Comparison of ENCODE assay signal across 18 cellular contexts in the genomic region with DNA sequence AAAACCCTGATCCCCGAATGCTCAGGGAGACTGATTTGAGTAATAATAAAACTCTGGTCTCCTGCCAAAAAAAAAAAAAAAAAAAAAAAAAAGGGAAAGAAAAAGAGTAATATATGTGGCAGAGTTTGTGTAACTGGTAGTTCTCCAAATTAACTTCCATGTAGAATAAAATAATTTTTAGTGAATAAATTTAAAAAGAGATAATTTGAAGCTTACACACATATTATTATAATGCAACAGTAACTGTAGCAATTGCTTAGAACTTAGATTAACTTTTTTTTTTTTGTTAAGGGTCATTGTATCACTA. TPM values are rescaled to one million over a fixed set of nuclear protein-coding genes. Genes with fewer than 3 reads are reported as not detected.
DNase-seq lines count a peak whose midpoint lies in the region; ATAC-seq, FAIRE-seq and TF ChIP-seq lines count a peak whose summit lies in the region.
"Had no signal": no experiment of that assay in that cellular context is flagged by ENCODE, and none has a peak within 500 bp of the region (broad histone marks: within the 10 kb centered on the region; RNA-seq: fewer than 3 reads in every experiment).

No MANE protein-coding gene starts in this region.

- no peaks in the 10 kb centered on the region for H3K27me3 ChIP-seq in A673 (replicated peaks; ENCODE audit: insufficient read depth, low read depth, low read length, poor library complexity)
- no peaks in the 10 kb centered on the region for H3K27me3 ChIP-seq in CD4-positive, alpha-beta memory T cell (ENCODE audit: insufficient read depth, low read length)

- H3K4me3 Mint-ChIP-seq in CD4-positive, alpha-beta memory T cell = peak overlapping the region in 2 of 8 donors; percentile 35 to 69
- H3K4me3 Mint-ChIP-seq in activated naive CD8-positive, alpha-beta T cell treated with anti-CD3 and anti-CD28 coated beads, Interleukin-2, amount 50 U/mL, for 24 hours = peak overlapping the region; percentile 7
- H3K4me3 Mint-ChIP-seq in natural killer cell = no peak overlapping the region
- H3K4me3 Mint-ChIP-seq: B cell had no signal

- H3K27ac ChIP-seq in A673 (ENCODE audit: low read depth, low read length, poor library complexity, severe bottlenecking) = no peak overlapping the region
- H3K27ac ChIP-seq in CD4-positive, alpha-beta memory T cell (ENCODE audit: low read depth, low read length) = no peak overlapping the region
- H3K27ac ChIP-seq: PC-9 had no signal

- DNase-seq in A673 (ENCODE audit: low spot score) (no peak), natural killer cell (no peak), frontal cortex (ENCODE audit: low spot score in 2 of 2) (no peak), DMS114 treated with DMSO at 0.1 percent for 48 hours (lab: John Stamatoyannopoulos, UW; ENCODE audit: unreplicated experiment) (no peak)
- DNase-seq in CD4-positive, alpha-beta memory T cell = no peak
- DNase-seq in activated naive CD8-positive, alpha-beta T cell treated with anti-CD3 and anti-CD28 coated beads, Interleukin-2, amount 50 U/mL, for 24 hours = no peak
- DNase-seq: anterior cingulate cortex, DMS153, kidney, NCI-H2081 treated with DMSO at 0.1 percent for 48 hours, NCI-H69, posterior cingulate gyrus had no signal

- no peaks in the 10 kb centered on the region for H3K9me3 ChIP-seq in A673 (ENCODE audit: low read depth, low read length, poor library complexity, severe bottlenecking)
- no peaks in the 10 kb centered on the region for H3K9me3 ChIP-seq in CD4-positive, alpha-beta memory T cell (ENCODE audit: control insufficient read depth in 1 of 2, low read length in 2 of 2)

- BruUV-seq in A673 (replicated peaks; lab: Mats Ljungman, UMichigan) = TSS peak; percentile 31

- no peaks in the 10 kb centered on the region for H3K36me3 ChIP-seq in A673 (ENCODE audit: insufficient read depth, low read length, poor library complexity, severe bottlenecking)
- no peaks in the 10 kb centered on the region for H3K36me3 ChIP-seq in CD4-positive, alpha-beta memory T cell (ENCODE audit: insufficient read depth, low read length)

- peaks cover 6 to 9% of the 10 kb centered on the region in 2 donors for H3K36me3 Mint-ChIP-seq in CD4-positive, alpha-beta memory T cell
- H3K36me3 Mint-ChIP-seq in activated naive CD8-positive, alpha-beta T cell treated with anti-CD3 and anti-CD28 coated beads, Interleukin-2, amount 50 U/mL, for 24 hours (ENCODE audit: low read depth) = no peaks in the 10 kb centered on the region
- no peaks in the 10 kb centered on the region for H3K36me3 Mint-ChIP-seq in natural killer cell

- H3K27ac Mint-ChIP-seq in CD4-positive, alpha-beta memory T cell = peak overlapping the region; percentile 39 to 89 (median 63)
- H3K27ac Mint-ChIP-seq in activated naive CD8-positive, alpha-beta T cell treated with anti-CD3 and anti-CD28 coated beads, Interleukin-2, amount 50 U/mL, for 24 hours = peak overlapping the region; percentile 77
- peak overlapping the region; percentile 66 to 80 for H3K27ac Mint-ChIP-seq in natural killer cell
- H3K27ac Mint-ChIP-seq: B cell had no signal

- no peak for FAIRE-seq in frontal cortex (lab: Jason Lieb, UNC)
- FAIRE-seq: kidney had no signal

- POLR2A ChIA-PET in A673 (lab: Charles Lee; ENCODE audit: low non-redundant PET) = no interaction called here
- POLR2A ChIA-PET in CD4-positive, alpha-beta memory T cell (lab: Charles Lee; ENCODE audit: partially characterized antibody) = interaction anchor here (0.6 to 1.6 kb wide), 5 partner anchors 13 to 161 kb away, joined by 3 to 8 read pairs (median 4); a partner anchor contains a TSS

- no peaks in the 10 kb centered on the region for H3K27me3 Mint-ChIP-seq in CD4-positive, alpha-beta memory T cell
- no peaks in the 10 kb centered on the region for H3K27me3 Mint-ChIP-seq in activated naive CD8-positive, alpha-beta T cell treated with anti-CD3 and anti-CD28 coated beads, Interleukin-2, amount 50 U/mL, for 24 hours
- no peaks in the 10 kb centered on the region for H3K27me3 Mint-ChIP-seq in natural killer cell (ENCODE audit: low read depth in 2 of 2)
- H3K27me3 Mint-ChIP-seq: B cell, IgD-negative memory B cell had no signal

- no peaks in the 10 kb centered on the region for H3K9me3 Mint-ChIP-seq in CD4-positive, alpha-beta memory T cell
- H3K9me3 Mint-ChIP-seq in activated naive CD8-positive, alpha-beta T cell treated with anti-CD3 and anti-CD28 coated beads, Interleukin-2, amount 50 U/mL, for 24 hours = no peaks in the 10 kb centered on the region
- no peaks in the 10 kb centered on the region for H3K9me3 Mint-ChIP-seq in natural killer cell
- H3K9me3 Mint-ChIP-seq: IgD-negative memory B cell had no signal

- peaks cover 5% of the 10 kb centered on the region for H3K4me1 ChIP-seq in A673 (ENCODE audit: insufficient read depth, low read length, poor library complexity, severe bottlenecking)
- peaks cover 25% of the 10 kb centered on the region for H3K4me1 ChIP-seq in CD4-positive, alpha-beta memory T cell (ENCODE audit: insufficient read depth, low read length)

- CTCF ChIA-PET in A673 (lab: Charles Lee) = interaction anchor here (0.7 to 0.9 kb wide), 2 partner anchors 163 to 309 kb away, joined by 10 to 18 read pairs; no protein-coding TSS in a partner anchor
- CTCF ChIA-PET in CD4-positive, alpha-beta memory T cell (lab: Charles Lee; ENCODE audit: partially characterized antibody) = interaction anchor here (0.6 to 2.7 kb wide), 4 partner anchors 10 to 91 kb away, joined by 3 to 15 read pairs (median 4); a partner anchor contains a TSS

- no peak for TF ChIP-seq CTCF in A673 (conservative IDR thresholded peaks at IDR 0.05; ENCODE audit: low read depth, low read length)
- no peak for TF ChIP-seq CTCF in natural killer cell (IDR thresholded peaks at IDR 0.05)

- ATAC-seq in activated naive CD8-positive, alpha-beta T cell treated with anti-CD3 and anti-CD28 coated beads, Interleukin-2, amount 50 U/mL, for 24 hours = peak; percentile 1
- ATAC-seq in natural killer cell = no peak
- ATAC-seq in GM19395 (IDR thresholded peaks at IDR 0.05; ENCODE audit: unreplicated experiment) = no peak
- no peak for ATAC-seq in GM18519 (IDR thresholded peaks at IDR 0.05; ENCODE audit: low FRiP score, unreplicated experiment)
- ATAC-seq: esophagus mucosa had no signal

- no peak overlapping the region for H3K4me3 ChIP-seq in A673 (ENCODE audit: low read depth, low read length, poor library complexity, severe bottlenecking)
- H3K4me3 ChIP-seq in CD4-positive, alpha-beta memory T cell (ENCODE audit: low read length in 2 of 2) = no peak overlapping the region
- H3K4me3 ChIP-seq: PC-9 had no signal

- peaks cover 20 to 47% (median 23%) of the 10 kb centered on the region in 4 donors for H3K4me1 Mint-ChIP-seq in CD4-positive, alpha-beta memory T cell
- H3K4me1 Mint-ChIP-seq in activated naive CD8-positive, alpha-beta T cell treated with anti-CD3 and anti-CD28 coated beads, Interleukin-2, amount 50 U/mL, for 24 hours = peaks cover 38% of the 10 kb centered on the region
- H3K4me1 Mint-ChIP-seq in natural killer cell = peaks cover 18 to 26% of the 10 kb centered on the region in 2 donors
- H3K4me1 Mint-ChIP-seq: B cell had no signal

- intact Hi-C loops in A673 (cut with micrococcal nuclease; ENCODE audit: unreplicated experiment) (no loop called here), natural killer cell (cut with micrococcal nuclease) (no loop called here)
- intact Hi-C loops in CD4-positive, alpha-beta memory T cell (cut with micrococcal nuclease) = loop anchor here (1.0 to 2.0 kb wide), 2 partner anchors 11 to 17 kb away; a partner anchor contains a TSS

RNA-seq across cellular contexts. Expression of a gene that starts 11.0 kb away (rescaled TPM):
- 82.5 and 98.5 TPM in 2 replicates for total RNA-seq in A673 (2021)
- total RNA-seq in CD4-positive, alpha-beta memory T cell = 10 to 100 TPM; 33.4 to 36.9 TPM
- 10 to 100 TPM; 12.7 to 42.6 TPM for polyA plus RNA-seq in CD4-positive, alpha-beta memory T cell
- total RNA-seq in natural killer cell = 10 to 100 TPM in 2 of 3 donors, 1 to 10 TPM in 1; 9.0 to 11.8 (median 11.4) TPM
- total RNA-seq in frontal cortex = 18.8 TPM

RNA-seq across cellular contexts. Expression of a gene that starts 38.6 kb away (rescaled TPM):
- total RNA-seq in A673 (2021) (17.6 and 20.1 TPM in 2 replicates), natural killer cell (1 to 10 TPM in 1 of 3 donors, under 1 TPM in 2; 0.49 to 1.0 (median 0.83) TPM), frontal cortex (38.3 TPM)
- total RNA-seq in CD4-positive, alpha-beta memory T cell = 1 to 10 TPM; 6.4 to 6.7 TPM
- 1 to 10 TPM in 1 of 2 donors, under 1 TPM in 1; 0.47 to 2.5 TPM for polyA plus RNA-seq in CD4-positive, alpha-beta memory T cell
